Comparison of ENCODE assay signal across 11 cellular contexts in genomic region chr15:50854594-50855490, GRCh38. TPM values are rescaled to one million over a fixed set of nuclear protein-coding genes. Genes with fewer than 3 reads are reported as not detected.
DNase-seq lines count a peak whose midpoint lies in the region; ATAC-seq, FAIRE-seq and TF ChIP-seq lines count a peak whose summit lies in the region.
"Had no signal": no experiment of that assay in that cellular context is flagged by ENCODE, and none has a peak within 500 bp of the region (broad histone marks: within the 10 kb centered on the region; RNA-seq: fewer than 3 reads in every experiment).

No MANE protein-coding gene starts in this region.

- no peak overlapping the region for H3K27ac Mint-ChIP-seq in activated naive CD4-positive, alpha-beta T cell treated with anti-CD3 and anti-CD28 coated beads, Interleukin-2, amount 10 ng/mL, durations not matched to agents 7 days and 5 days

- peak; percentile 32 for FAIRE-seq in K562 (lab: Jason Lieb, UNC)

- intact Hi-C loops in K562 (cut with micrococcal nuclease) = no loop called here

- ATAC-seq in GM19397 (IDR thresholded peaks at IDR 0.05; ENCODE audit: unreplicated experiment) (peak; percentile 94), HG03108 (IDR thresholded peaks at IDR 0.05; ENCODE audit: unreplicated experiment) (peak; percentile 96), K562 (no peak), HG03457 (IDR thresholded peaks at IDR 0.05; ENCODE audit: unreplicated experiment) (no peak)

- H3K9me3 ChIP-seq in K562 (replicated peaks; ENCODE audit: control insufficient read depth, insufficient read depth, low read depth, low read length) = no peaks in the 10 kb centered on the region
- H3K9me3 ChIP-seq: sigmoid colon had no signal

- no peaks in the 10 kb centered on the region for H3K9me1 ChIP-seq in K562 (ENCODE audit: control insufficient read depth, insufficient read depth, low read length)

- CTCF ChIA-PET in K562 (lab: Yijun Ruan, JAX; ENCODE audit: low intra/inter-chr PET ratio) = no interaction called here
- CTCF ChIA-PET in activated naive CD4-positive, alpha-beta T cell treated with anti-CD3 and anti-CD28 coated beads, Interleukin-2, amount 10 ng/mL, durations not matched to agents 7 days and 5 days (lab: Charles Lee) = interaction anchor here (1.5 kb wide), 1 partner anchor 9 kb away, joined by 4 read pairs; no protein-coding TSS in a partner anchor

- peaks cover 0 to 18% of the 10 kb centered on the region in 2 experiments; a peak in 3 of 5 replicates for H3K4me1 ChIP-seq in K562 (replicated peaks in 1 of 2; ENCODE audit: control insufficient read depth in 2 of 2, insufficient read depth in 2 of 2, low read length in 2 of 2)

- DNase-seq in AG09319 (ENCODE audit: extremely low read depth, low read depth) (peak; percentile 11), K562 (ENCODE audit: extremely low read depth in 1 of 4, low spot score in 3 of 4) (no peak), hippocampal formation (lab: John Stamatoyannopoulos, UW) (no peak), UCSD-AML1 (lab: John Stamatoyannopoulos, UW; ENCODE audit: unreplicated experiment) (no peak)
- no peak for DNase-seq in activated naive CD4-positive, alpha-beta T cell treated with anti-CD3 and anti-CD28 coated beads, Interleukin-2, amount 10 ng/mL, durations not matched to agents 7 days and 5 days
- DNase-seq: effector memory CD4-positive, alpha-beta T cell; sigmoid colon; WERI-Rb-1 had no signal

- POLR2A ChIA-PET in K562 (lab: Yijun Ruan, JAX) = interaction anchor here (0.6 to 1.5 kb wide), 3 partner anchors 10 to 463 kb away, joined by 3 to 6 read pairs (median 4); no protein-coding TSS in a partner anchor

- H4K20me1 ChIP-seq in K562 (replicated peaks; ENCODE audit: control insufficient read depth, insufficient read depth, low read length) = no peaks in the 10 kb centered on the region

- no peak for TF ChIP-seq POLR2A in K562 (conservative IDR thresholded peaks at IDR 0.05)

- no peaks in the 10 kb centered on the region for H3K9me3 Mint-ChIP-seq in activated naive CD4-positive, alpha-beta T cell treated with anti-CD3 and anti-CD28 coated beads, Interleukin-2, amount 10 ng/mL, durations not matched to agents 7 days and 5 days

- H3K27me3 Mint-ChIP-seq in activated naive CD4-positive, alpha-beta T cell treated with anti-CD3 and anti-CD28 coated beads, Interleukin-2, amount 10 ng/mL, durations not matched to agents 7 days and 5 days = peaks cover 23% of the 10 kb centered on the region

- in situ Hi-C loops in K562 (cut with MboI) = no loop called here

- H3K36me3 Mint-ChIP-seq in activated naive CD4-positive, alpha-beta T cell treated with anti-CD3 and anti-CD28 coated beads, Interleukin-2, amount 10 ng/mL, durations not matched to agents 7 days and 5 days = no peaks in the 10 kb centered on the region

- H3K9ac ChIP-seq in K562 (ENCODE audit: insufficient read depth in 1 of 2, low read depth in 2 of 2, low read length in 2 of 2) = no peak overlapping the region

- H3K4me1 Mint-ChIP-seq in activated naive CD4-positive, alpha-beta T cell treated with anti-CD3 and anti-CD28 coated beads, Interleukin-2, amount 10 ng/mL, durations not matched to agents 7 days and 5 days = no peaks in the 10 kb centered on the region

- H3K4me2 ChIP-seq in K562 (ENCODE audit: insufficient read depth, low read length) = no peak overlapping the region

- BruUV-seq in K562 (replicated peaks; lab: Mats Ljungman, UMichigan) = no TSS peak

- H3K79me2 ChIP-seq in K562 (ENCODE audit: control insufficient read depth, insufficient read depth, low read length) = no peaks in the 10 kb centered on the region

- H3K27ac ChIP-seq in K562 (ENCODE audit: extremely low read depth, low read depth, low read length) = no peak overlapping the region
- H3K27ac ChIP-seq: sigmoid colon, WERI-Rb-1 had no signal

- no peak for TF ChIP-seq EP300 in K562 (IDR thresholded peaks at IDR 0.05; ENCODE audit: low read length)

- WGBS in K562 (ENCODE audit: insufficient coverage, low coverage, missing lambda C conversion rate) = 39% methylated on average over 4 of the region's 4 CpGs

- no peaks in the 10 kb centered on the region for H3K36me3 ChIP-seq in K562 (ENCODE audit: control insufficient read depth, insufficient read depth, low read length)
- H3K36me3 ChIP-seq: sigmoid colon, WERI-Rb-1 had no signal

- H2AFZ ChIP-seq in K562 (ENCODE audit: low read depth, low read length) = no peak overlapping the region

- no peak for TF ChIP-seq CTCF in AG09319 (IDR thresholded peaks at IDR 0.05; ENCODE audit: low read depth, low read length)
- no peak for TF ChIP-seq CTCF in K562 (IDR thresholded peaks at IDR 0.05 in 2 of 3, conservative IDR thresholded peaks at IDR 0.05 in 1 of 3; ENCODE audit: insufficient read depth in 2 of 3, low read depth in 1 of 3, low read length in 3 of 3)

- TF ChIP-seq RAD21 in K562 (CRISPR knock-in tag; conservative IDR thresholded peaks at IDR 0.05 in 1 of 2, IDR thresholded peaks at IDR 0.05 in 1 of 2) = no peak

- H3K27me3 ChIP-seq in K562 (ENCODE audit: control insufficient read depth in 2 of 2, insufficient read depth in 2 of 2, low read length in 2 of 2) = no peaks in the 10 kb centered on the region; a peak in 1 of 5 replicates
- H3K27me3 ChIP-seq: sigmoid colon had no signal

- H3K4me3 Mint-ChIP-seq in activated naive CD4-positive, alpha-beta T cell treated with anti-CD3 and anti-CD28 coated beads, Interleukin-2, amount 10 ng/mL, durations not matched to agents 7 days and 5 days = no peak overlapping the region

- H3K4me3 ChIP-seq in K562 = no peak overlapping the region
- H3K4me3 ChIP-seq: sigmoid colon had no signal

TF ChIP-seq in K562, 482 proteins besides CTCF, POLR2A, EP300 and RAD21:
- TF ChIP-seq ZNF830 (CRISPR knock-in tag; IDR thresholded peaks at IDR 0.05) = no peak
- no peak for TF ChIP-seq ZC3H11A (IDR thresholded peaks at IDR 0.05; ENCODE audit: low read depth, low read length)
- no peak for TF ChIP-seq SMC3 (conservative IDR thresholded peaks at IDR 0.05; ENCODE audit: insufficient read depth, low read depth, low read length)
- no peak for TF ChIP-seq CEBPG (CRISPR knock-in tag; IDR thresholded peaks at IDR 0.05)
- TF ChIP-seq CEBPG (tag; conservative IDR thresholded peaks at IDR 0.05 in 1 of 2, IDR thresholded peaks at IDR 0.05 in 1 of 2) = peak in 1 of 2 experiments; percentile 11; a peak in 1 of 4 replicates
- peak; percentile 34; the same call in 1 of the 2 replicates for TF ChIP-seq ATF3 (IDR thresholded peaks at IDR 0.05)
- TF ChIP-seq ATF3 (CRISPR knock-in tag; conservative IDR thresholded peaks at IDR 0.05) = no peak
- no peak for TF ChIP-seq ETS2 (tag; IDR thresholded peaks at IDR 0.05; ENCODE audit: borderline replicate concordance, poor library complexity, severe bottlenecking)
- TF ChIP-seq, protein P1, sequence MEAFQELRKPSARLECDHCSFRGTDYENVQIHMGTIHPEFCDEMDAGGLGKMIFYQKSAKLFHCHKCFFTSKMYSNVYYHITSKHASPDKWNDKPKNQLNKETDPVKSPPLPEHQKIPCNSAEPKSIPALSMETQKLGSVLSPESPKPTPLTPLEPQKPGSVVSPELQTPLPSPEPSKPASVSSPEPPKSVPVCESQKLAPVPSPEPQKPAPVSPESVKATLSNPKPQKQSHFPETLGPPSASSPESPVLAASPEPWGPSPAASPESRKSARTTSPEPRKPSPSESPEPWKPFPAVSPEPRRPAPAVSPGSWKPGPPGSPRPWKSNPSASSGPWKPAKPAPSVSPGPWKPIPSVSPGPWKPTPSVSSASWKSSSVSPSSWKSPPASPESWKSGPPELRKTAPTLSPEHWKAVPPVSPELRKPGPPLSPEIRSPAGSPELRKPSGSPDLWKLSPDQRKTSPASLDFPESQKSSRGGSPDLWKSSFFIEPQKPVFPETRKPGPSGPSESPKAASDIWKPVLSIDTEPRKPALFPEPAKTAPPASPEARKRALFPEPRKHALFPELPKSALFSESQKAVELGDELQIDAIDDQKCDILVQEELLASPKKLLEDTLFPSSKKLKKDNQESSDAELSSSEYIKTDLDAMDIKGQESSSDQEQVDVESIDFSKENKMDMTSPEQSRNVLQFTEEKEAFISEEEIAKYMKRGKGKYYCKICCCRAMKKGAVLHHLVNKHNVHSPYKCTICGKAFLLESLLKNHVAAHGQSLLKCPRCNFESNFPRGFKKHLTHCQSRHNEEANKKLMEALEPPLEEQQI (IDR thresholded peaks at IDR 0.05) = no peak
- TF ChIP-seq RCOR1 (IDR thresholded peaks at IDR 0.05; ENCODE audit: borderline replicate concordance in 1 of 2, low read depth in 2 of 2, low read length in 2 of 2) = no peak
- no peak for TF ChIP-seq RBFOX2 (IDR thresholded peaks at IDR 0.05; ENCODE audit: low read depth, low read length)
- 0 out of 2 replicates have a peak, but pooled peaks have one; percentile 9 for TF ChIP-seq ARID1B (IDR thresholded peaks at IDR 0.05)

RNA-seq across cellular contexts. Expression of gene AP4E1, which starts 53.6 kb away (rescaled TPM):
- 7.9 and 26.9 TPM in 2 replicates for total RNA-seq in K562 (2011; cell fraction: chromatin; rRNA removed; ENCODE audit: low replicate concordance)
- total RNA-seq in K562 (2011; cell fraction: nucleolus; rRNA removed) = 3.9 and 4.0 TPM in 2 replicates
- 9.6 and 11.8 TPM in 2 replicates for total RNA-seq in K562 (2011; cell fraction: nucleoplasm; rRNA removed)
- 4.3 and 5.3 TPM in 2 replicates for total RNA-seq in K562 (2014; rRNA removed)
- 11.5 and 12.6 TPM in 2 replicates for total RNA-seq in K562 (2014; rRNA removed; fragmentation: Illumina TruSeq; extraction: Trizol)
- 8.9 and 10.2 TPM in 2 replicates for total RNA-seq in K562 (2015; rRNA removed; fragmentation: Illumina TruSeq; extraction: Trizol)
- 9.2 and 9.3 TPM in 2 replicates for total RNA-seq in K562 (2021)
- polyA plus RNA-seq in K562 (2011; rRNA removed) = 3.0 and 4.4 TPM in 2 replicates
- polyA plus RNA-seq in K562 (2011; cell fraction: cytosol; rRNA removed) = 0.85 and 1.6 TPM in 2 replicates
- polyA plus RNA-seq in K562 (2011; cell fraction: nucleus; rRNA removed) = 1.4 and 2.2 TPM in 2 replicates
- polyA plus RNA-seq in K562 (2012) = 4.2 and 4.4 TPM in 2 replicates
- polyA plus RNA-seq in K562 (2014; fragmentation: Illumina TruSeq; extraction: Trizol) = 6.6 and 7.9 TPM in 2 replicates
- 1 to 10 TPM; 1.3 to 2.2 TPM for polyA plus RNA-seq in K562 (2014; fragmentation: Nextera tagmentation; extraction: Ambion mirVana)
- polyA plus RNA-seq in K562 (2014; rRNA removed) = 3.7 and 4.5 TPM in 2 replicates
- 8.4 and 9.4 TPM in 2 replicates for polyA minus RNA-seq in K562 (2011; rRNA and poly(A)+ RNA removed)
- 2.5 and 3.6 TPM in 2 replicates for polyA minus RNA-seq in K562 (2011; cell fraction: cytosol; rRNA and poly(A)+ RNA removed)
- 3.5 and 5.8 TPM in 2 replicates for polyA minus RNA-seq in K562 (2011; cell fraction: nucleus; rRNA and poly(A)+ RNA removed)

Comparison
In these comparisons a context has a peak if more than half of its experiments do, and no peak if none do; other contexts are left out.
1. ATAC-seq: peak in GM19397 (single experiment) and HG03108 (single experiment); none in K562 (single experiment) and HG03457 (single experiment).